ENCODE assay signal across 8 cellular contexts in the genomic region with DNA sequence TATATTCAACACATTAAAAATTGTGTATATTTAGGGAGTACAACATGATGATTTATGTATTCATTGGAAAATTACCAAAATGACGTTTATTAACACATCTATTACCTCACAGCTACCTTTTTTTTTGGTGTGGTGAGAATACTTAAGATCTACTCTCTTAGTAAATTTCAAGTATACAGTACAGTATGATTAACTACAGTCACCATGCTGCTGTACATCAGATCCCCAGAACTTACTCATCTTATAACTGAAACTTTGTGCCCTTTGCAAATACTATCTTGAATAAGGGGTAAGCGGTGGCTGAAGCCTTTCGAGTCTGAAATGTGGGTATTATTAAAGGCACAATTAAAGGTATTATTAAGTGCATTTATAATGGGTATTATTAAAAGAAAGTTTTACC. TPM values are rescaled to one million over a fixed set of nuclear protein-coding genes. Genes with fewer than 3 reads are reported as not detected.
DNase-seq lines count a peak whose midpoint lies in the region; ATAC-seq and TF ChIP-seq lines count a peak whose summit lies in the region.

No MANE protein-coding gene starts in this region.

- H3K27ac ChIP-seq in skin epidermis (no peak overlapping the region), caudate nucleus (ENCODE audit: low read depth, low read length) (no peak overlapping the region)

- peaks cover 9% of the 10 kb centered on the region for H3K27me3 Mint-ChIP-seq in T-helper 17 cell

- no peaks in the 10 kb centered on the region for H3K9me3 ChIP-seq in T-helper 17 cell (ENCODE audit: control insufficient read depth, low read length, poor library complexity, severe bottlenecking)

- peaks cover 4% of the 10 kb centered on the region for H3K4me1 Mint-ChIP-seq in T-helper 17 cell

- peak overlapping the region; percentile 68 for H3K4me3 Mint-ChIP-seq in T-helper 17 cell

- no peaks in the 10 kb centered on the region for H3K36me3 Mint-ChIP-seq in T-helper 17 cell (ENCODE audit: low read depth)

- no peak overlapping the region for H3K27ac Mint-ChIP-seq in T-helper 17 cell

- ATAC-seq in T-helper 17 cell (no peak), HG02759 (IDR thresholded peaks at IDR 0.05; ENCODE audit: unreplicated experiment) (no peak)

- DNase-seq in NCI-H1694 treated with DMSO at 0.1 percent for 48 hours (lab: John Stamatoyannopoulos, UW) (peak; percentile 18), NCI-H1694 (lab: John Stamatoyannopoulos, UW) (no peak), T-helper 17 cell (no peak), fibroblast of mammary gland (ENCODE audit: low read depth) (peak; percentile 17), ureter (ENCODE audit: low spot score) (no peak), caudate nucleus (lab: John Stamatoyannopoulos, UW) (no peak)

- peak overlapping the region; percentile 51 for H3K4me3 ChIP-seq in fibroblast of mammary gland (ENCODE audit: control insufficient read depth, low read depth, low read length)
- peak overlapping the region in 4 of 7 experiments; percentile 42 to 52 (median 47) for H3K4me3 ChIP-seq in skin epidermis

- TF ChIP-seq CTCF in fibroblast of mammary gland (conservative IDR thresholded peaks at IDR 0.05; ENCODE audit: control insufficient read depth, insufficient read depth, low read depth, low read length): no peak

RNA-seq across cellular contexts. Expression of a gene that starts 1.0 kb away (rescaled TPM):
- total RNA-seq in T-helper 17 cell (under 1 TPM; 0.29 to 0.32 TPM), ureter (9.4 TPM)

Comparison
In these comparisons a context has a peak if more than half of its experiments do, and no peak if none do; other contexts are left out.
1. DNase-seq: peak in NCI-H1694 treated with DMSO at 0.1 percent for 48 hours (single experiment) and fibroblast of mammary gland (single experiment); none in NCI-H1694 (single experiment), T-helper 17 cell (0 of 3), ureter (single experiment) and caudate nucleus (0 of 61).